ENCODE assay signal across 8 cellular contexts in genomic region chr19:2820112-2820702, GRCh38. TPM values are rescaled to one million over a fixed set of nuclear protein-coding genes. Genes with fewer than 3 reads are reported as not detected.
DNase-seq lines count a peak whose midpoint lies in the region; FAIRE-seq and TF ChIP-seq lines count a peak whose summit lies in the region.

No MANE protein-coding gene starts in this region.

- intact Hi-C loops in activated naive CD4-positive, alpha-beta T cell treated with anti-CD3 and anti-CD28 coated beads for 36 hours (cut with micrococcal nuclease), result no loop called here

- peaks cover 0 to 1% of the 10 kb centered on the region in 2 experiments for H3K36me3 ChIP-seq in keratinocyte (ENCODE audit: control insufficient read depth in 2 of 2, extremely low read depth in 1 of 2, insufficient read depth in 2 of 2, low read length in 2 of 2)

- H3K4me3 ChIP-seq in keratinocyte (ENCODE audit: control insufficient read depth in 2 of 3, extremely low read depth in 1 of 3, insufficient read depth in 2 of 3, low read depth in 1 of 3, low read length in 3 of 3), result peak overlapping the region; percentile 86 to 91 (median 87)

- peak overlapping the region; percentile 77 for H3K9ac ChIP-seq in keratinocyte (ENCODE audit: control insufficient read depth, extremely low read depth, insufficient read depth, low read length)

- peaks cover 7% of the 10 kb centered on the region for H3K4me1 ChIP-seq in keratinocyte (ENCODE audit: control insufficient read depth, extremely low read depth, insufficient read depth, low read length)

- H3K79me2 ChIP-seq in keratinocyte (ENCODE audit: control insufficient read depth, insufficient read depth, low read length), result peaks cover 4% of the 10 kb centered on the region

- peak overlapping the region; percentile 79 for H3K4me3 Mint-ChIP-seq in activated naive CD4-positive, alpha-beta T cell treated with anti-CD3 and anti-CD28 coated beads for 36 hours
- H3K4me3 Mint-ChIP-seq in IgD-negative memory B cell, result peak overlapping the region; percentile 82 to 92 (median 88)

- no peaks in the 10 kb centered on the region for H4K20me1 ChIP-seq in keratinocyte (ENCODE audit: control insufficient read depth, extremely low read depth, insufficient read depth, low read length)

- no peaks in the 10 kb centered on the region for H3K27me3 ChIP-seq in keratinocyte (ENCODE audit: control insufficient read depth, extremely low read depth, insufficient read depth, low read length)

- H3K36me3 Mint-ChIP-seq in activated naive CD4-positive, alpha-beta T cell treated with anti-CD3 and anti-CD28 coated beads for 36 hours (ENCODE audit: low read depth), result peaks cover 4% of the 10 kb centered on the region
- H3K36me3 Mint-ChIP-seq in IgD-negative memory B cell, result peaks cover 4% of the 10 kb centered on the region

- no peaks in the 10 kb centered on the region for H3K9me1 ChIP-seq in keratinocyte (ENCODE audit: control insufficient read depth, extremely low read depth, insufficient read depth, low read length)

- H3K4me2 ChIP-seq in keratinocyte (ENCODE audit: control insufficient read depth, extremely low read depth, insufficient read depth, low read depth, low read length), result peak overlapping the region; percentile 92

- no peak for TF ChIP-seq CTCF in keratinocyte (optimal IDR thresholded peaks at IDR 0.05 in 1 of 3, IDR thresholded peaks at IDR 0.05 in 1 of 3, conservative IDR thresholded peaks at IDR 0.05 in 1 of 3; ENCODE audit: extremely low read depth in 1 of 3, insufficient read depth in 2 of 3, low read length in 3 of 3)

- peak overlapping the region; percentile 45 for H3K27ac ChIP-seq in angular gyrus (ENCODE audit: low read depth, low read length)
- H3K27ac ChIP-seq in keratinocyte (ENCODE audit: control insufficient read depth, insufficient read depth, low read length), result peak overlapping the region; percentile 8

- no peaks in the 10 kb centered on the region for H3K27me3 Mint-ChIP-seq in activated naive CD4-positive, alpha-beta T cell treated with anti-CD3 and anti-CD28 coated beads for 36 hours (ENCODE audit: low read depth)
- no peaks in the 10 kb centered on the region for H3K27me3 Mint-ChIP-seq in IgD-negative memory B cell

- peak; percentile 27 for DNase-seq in activated naive CD4-positive, alpha-beta T cell treated with anti-CD3 and anti-CD28 coated beads for 36 hours
- no peak for DNase-seq in activated naive CD4-positive, alpha-beta T cell (lab: John Stamatoyannopoulos, UW)
- DNase-seq in keratinocyte (ENCODE audit: low read depth, low spot score), result no peak
- peak; percentile 22 for DNase-seq in stimulated activated naive CD4-positive, alpha-beta T cell treated with Interleukin-2 at 50 U/mL for 16 hours (lab: John Stamatoyannopoulos, UW)
- DNase-seq in effector CD4-positive, alpha-beta T cell, result no peak
- DNase-seq in NCI-H446 (lab: John Stamatoyannopoulos, UW), result no peak

- H3K9me3 ChIP-seq in keratinocyte (ENCODE audit: control insufficient read depth, low read depth, low read length), result no peaks in the 10 kb centered on the region

- CTCF ChIA-PET in activated naive CD4-positive, alpha-beta T cell treated with anti-CD3 and anti-CD28 coated beads for 36 hours (lab: Charles Lee), result interaction anchor here (1.0 to 1.1 kb wide), 4 partner anchors 20 to 49 kb away, joined by 3 to 4 read pairs (median 4); no protein-coding TSS in a partner anchor

- no peak overlapping the region for H3K27ac Mint-ChIP-seq in activated naive CD4-positive, alpha-beta T cell treated with anti-CD3 and anti-CD28 coated beads for 36 hours
- peak overlapping the region in 2 of 3 donors; percentile 53 to 67 for H3K27ac Mint-ChIP-seq in IgD-negative memory B cell

- peaks cover 10% of the 10 kb centered on the region for H3K4me1 Mint-ChIP-seq in activated naive CD4-positive, alpha-beta T cell treated with anti-CD3 and anti-CD28 coated beads for 36 hours (ENCODE audit: low read depth)
- peaks cover 3 to 9% (median 4%) of the 10 kb centered on the region in 3 donors for H3K4me1 Mint-ChIP-seq in IgD-negative memory B cell

- FAIRE-seq in keratinocyte (lab: Jason Lieb, UNC), result no peak

- peak overlapping the region; percentile 75 for H2AFZ ChIP-seq in keratinocyte (ENCODE audit: control insufficient read depth, low read length)

- dilution Hi-C loops in keratinocyte (cut with MboI; ENCODE audit: extremely low pct_ligation_motif_present, low sequenced_read_pairs), result no loop called here

- no peaks in the 10 kb centered on the region for H3K9me3 Mint-ChIP-seq in activated naive CD4-positive, alpha-beta T cell treated with anti-CD3 and anti-CD28 coated beads for 36 hours
- H3K9me3 Mint-ChIP-seq in IgD-negative memory B cell, result no peaks in the 10 kb centered on the region

RNA-seq across cellular contexts. Expression of gene ZNF554, which starts 0.5 kb away (rescaled TPM):
- 1 to 10 TPM; 1.2 to 1.4 TPM for total RNA-seq in activated naive CD4-positive, alpha-beta T cell treated with anti-CD3 and anti-CD28 coated beads for 36 hours
- polyA plus RNA-seq in IgD-negative memory B cell (4.7 TPM), keratinocyte (2.2 to 3.0 TPM (median 2.7 TPM) in 3 replicates)
- polyA plus RNA-seq in keratinocyte (2011; ENCODE audit: low read depth), result 1.9 TPM
- 1.6 and 2.0 TPM in 2 replicates for polyA plus RNA-seq in keratinocyte (2011; cell fraction: cytosol; rRNA removed)
- 5.3 and 6.5 TPM in 2 replicates for polyA plus RNA-seq in keratinocyte (2011; cell fraction: nucleus; rRNA removed)
- polyA plus RNA-seq in keratinocyte (2012; ENCODE audit: low replicate concordance), result 2.3 and 4.0 TPM in 2 replicates
- polyA minus RNA-seq in keratinocyte, result 1.5 to 2.9 TPM (median 2.6 TPM) in 3 replicates
- 3.6 TPM for polyA minus RNA-seq in keratinocyte (2011; cell fraction: cytosol; rRNA and poly(A)+ RNA removed)
- 1.6 and 4.9 TPM in 2 replicates for polyA minus RNA-seq in keratinocyte (2011; cell fraction: nucleus; rRNA and poly(A)+ RNA removed)

RNA-seq across cellular contexts. Expression of gene ZNF555, which starts 21.1 kb away (rescaled TPM):
- total RNA-seq in activated naive CD4-positive, alpha-beta T cell treated with anti-CD3 and anti-CD28 coated beads for 36 hours, result 1 to 10 TPM; 1.7 to 3.0 TPM
- polyA plus RNA-seq in IgD-negative memory B cell (6.3 TPM), keratinocyte (3.3 to 4.3 TPM (median 3.9 TPM) in 3 replicates)
- 1.2 TPM for polyA plus RNA-seq in keratinocyte (2011; ENCODE audit: low read depth)
- 1.6 and 3.7 TPM in 2 replicates for polyA plus RNA-seq in keratinocyte (2011; cell fraction: cytosol; rRNA removed)
- polyA plus RNA-seq in keratinocyte (2011; cell fraction: nucleus; rRNA removed), result 6.0 TPM in 2 replicates
- 3.0 and 4.6 TPM in 2 replicates for polyA plus RNA-seq in keratinocyte (2012; ENCODE audit: low replicate concordance)
- 2.3 to 5.9 TPM (median 4.9 TPM) in 3 replicates for polyA minus RNA-seq in keratinocyte
- polyA minus RNA-seq in keratinocyte (2011; cell fraction: cytosol; rRNA and poly(A)+ RNA removed), result 4.2 TPM
- polyA minus RNA-seq in keratinocyte (2011; cell fraction: nucleus; rRNA and poly(A)+ RNA removed), result 2.1 and 7.1 TPM in 2 replicates

RNA-seq across cellular contexts. Expression of gene THOP1, which starts 34.9 kb away (rescaled TPM):
- total RNA-seq in activated naive CD4-positive, alpha-beta T cell treated with anti-CD3 and anti-CD28 coated beads for 36 hours, result 100 to 1,000 TPM; 113 TPM
- 54.4 TPM for polyA plus RNA-seq in IgD-negative memory B cell
- polyA plus RNA-seq in keratinocyte, result 62.0 to 75.7 TPM (median 69.9 TPM) in 3 replicates
- polyA plus RNA-seq in keratinocyte (2011; ENCODE audit: low read depth), result 21.8 TPM
- 30.5 and 65.9 TPM in 2 replicates for polyA plus RNA-seq in keratinocyte (2011; cell fraction: cytosol; rRNA removed)
- 76.0 and 84.9 TPM in 2 replicates for polyA plus RNA-seq in keratinocyte (2011; cell fraction: nucleus; rRNA removed)
- polyA plus RNA-seq in keratinocyte (2012; ENCODE audit: low replicate concordance), result 21.7 and 94.6 TPM in 2 replicates
- polyA minus RNA-seq in keratinocyte, result 51.3 to 82.3 TPM (median 55.6 TPM) in 3 replicates
- 87.3 TPM for polyA minus RNA-seq in keratinocyte (2011; cell fraction: cytosol; rRNA and poly(A)+ RNA removed)
- polyA minus RNA-seq in keratinocyte (2011; cell fraction: nucleus; rRNA and poly(A)+ RNA removed), result 36.2 and 50.8 TPM in 2 replicates

RNA-seq across cellular contexts. Expression of gene SGTA, which starts 37.1 kb away (rescaled TPM):
- 10 to 100 TPM; 44.3 to 44.6 TPM for total RNA-seq in activated naive CD4-positive, alpha-beta T cell treated with anti-CD3 and anti-CD28 coated beads for 36 hours
- 44.2 TPM for polyA plus RNA-seq in IgD-negative memory B cell
- 34.2 to 70.8 TPM (median 36.1 TPM) in 3 replicates for polyA plus RNA-seq in keratinocyte
- polyA plus RNA-seq in keratinocyte (2011; ENCODE audit: low read depth), result 32.9 TPM
- 49.6 and 83.8 TPM in 2 replicates for polyA plus RNA-seq in keratinocyte (2011; cell fraction: cytosol; rRNA removed)
- 60.6 and 80.6 TPM in 2 replicates for polyA plus RNA-seq in keratinocyte (2011; cell fraction: nucleus; rRNA removed)
- polyA plus RNA-seq in keratinocyte (2012; ENCODE audit: low replicate concordance), result 42.4 and 66.3 TPM in 2 replicates
- polyA minus RNA-seq in keratinocyte, result 23.1 to 112 TPM (median 27.6 TPM) in 3 replicates
- 60.0 TPM for polyA minus RNA-seq in keratinocyte (2011; cell fraction: cytosol; rRNA and poly(A)+ RNA removed)
- 24.5 and 25.1 TPM in 2 replicates for polyA minus RNA-seq in keratinocyte (2011; cell fraction: nucleus; rRNA and poly(A)+ RNA removed)

RNA-seq across cellular contexts. Expression of gene ZNF556, which starts 46.9 kb away (rescaled TPM):
- total RNA-seq in activated naive CD4-positive, alpha-beta T cell treated with anti-CD3 and anti-CD28 coated beads for 36 hours, result not detected
- polyA plus RNA-seq in IgD-negative memory B cell (not detected), keratinocyte (0.01 to 0.05 TPM in 2 of 3 replicates, not detected in the other)
- 0.19 TPM for polyA plus RNA-seq in keratinocyte (2011; ENCODE audit: low read depth)
- not detected in 2 replicates for polyA plus RNA-seq in keratinocyte (2011; cell fraction: cytosol; rRNA removed)
- polyA plus RNA-seq in keratinocyte (2011; cell fraction: nucleus; rRNA removed), result 0.05 TPM in 1 of 2 replicates, not detected in the other
- not detected in 2 replicates for polyA plus RNA-seq in keratinocyte (2012; ENCODE audit: low replicate concordance)
- polyA minus RNA-seq in keratinocyte, result 0.03 to 0.10 TPM in 2 of 3 replicates, not detected in the other
- not detected for polyA minus RNA-seq in keratinocyte (2011; cell fraction: cytosol; rRNA and poly(A)+ RNA removed)
- polyA minus RNA-seq in keratinocyte (2011; cell fraction: nucleus; rRNA and poly(A)+ RNA removed), result not detected in 2 replicates

Comparison
In these comparisons a context has a peak if more than half of its experiments do, and no peak if none do; other contexts are left out.
1. DNase-seq: peak in activated naive CD4-positive, alpha-beta T cell treated with anti-CD3 and anti-CD28 coated beads for 36 hours (single experiment) and stimulated activated naive CD4-positive, alpha-beta T cell treated with Interleukin-2 at 50 U/mL for 16 hours (single experiment); none in activated naive CD4-positive, alpha-beta T cell (0 of 4), keratinocyte (single experiment), effector CD4-positive, alpha-beta T cell (single experiment) and NCI-H446 (0 of 2).